9 cellular contexts compared by ENCODE assay signal in genomic region chr7:1059200-1060091, GRCh38. TPM values are rescaled to one million over a fixed set of nuclear protein-coding genes. Genes with fewer than 3 reads are reported as not detected.
A peak's percentile ranks its signal among the peaks of the same experiment; 100 is the strongest.
DNase-seq lines count a peak whose midpoint lies in the region; ATAC-seq, FAIRE-seq and TF ChIP-seq lines count a peak whose summit lies in the region.
"Had no signal": no experiment of that assay in that cellular context is flagged by ENCODE, and none has a peak within 500 bp of the region (broad histone marks: within the 10 kb centered on the region; RNA-seq: fewer than 3 reads in every experiment).

No MANE protein-coding gene starts in this region.

- H3T11ph ChIP-seq in H9 (ENCODE audit: low read length), result no peak overlapping the region

- no peaks in the 10 kb centered on the region for H3K79me1 ChIP-seq in H9 (ENCODE audit: insufficient read depth, low read depth, low read length, poor library complexity, severe bottlenecking)

- 0 out of 2 replicates have a peak, but pooled peaks cover 1% of the 10 kb centered on the region for H3K79me2 ChIP-seq in H9 (ENCODE audit: insufficient read depth, low read length)

- H2AK5ac ChIP-seq in H9 (ENCODE audit: insufficient read length, low read length), result no peak overlapping the region

- no peak overlapping the region for H4K91ac ChIP-seq in H9 (ENCODE audit: insufficient read length, low read depth, low read length)

- peak overlapping the region in 2 of 3 experiments; percentile 59 to 64; a peak in 1 of 7 replicates for H3K27ac Mint-ChIP-seq in H9

- no peaks in the 10 kb centered on the region for H3K36me3 ChIP-seq in kidney (ENCODE audit: control insufficient read depth in 1 of 2, insufficient read depth in 2 of 2, low read length in 2 of 2)

- H3K4me2 ChIP-seq in H9 (ENCODE audit: insufficient read depth, insufficient read length, low read length), result peak overlapping the region; percentile 26

- H3K4me3 ChIP-seq in kidney (ENCODE audit: low read length in 2 of 2), result no peak overlapping the region

- H3K23ac ChIP-seq in H9 (ENCODE audit: insufficient read length, low read depth, low read length), result no peak overlapping the region

- H3K27me3 ChIP-seq in H9 (ENCODE audit: insufficient read depth, low read length), result no peaks in the 10 kb centered on the region

- intact Hi-C loops in kidney (cut with DNase I), result loop anchor here (5.0 kb wide), 1 partner anchor 67 kb away; no protein-coding TSS in a partner anchor

- FAIRE-seq in kidney (lab: Jason Lieb, UNC), result no peak

- no peak overlapping the region for H2BK15ac ChIP-seq in H9 (ENCODE audit: low read depth, low read length)

- H4K20me1 ChIP-seq in H9 (ENCODE audit: control insufficient read depth, insufficient read depth, insufficient read length), result no peaks in the 10 kb centered on the region

- H3K36me3 Mint-ChIP-seq in H9 (ENCODE audit: insufficient read depth in 1 of 3, low read depth in 3 of 3), result peaks cover 0 to 4% (median 2%) of the 10 kb centered on the region in 3 experiments; a peak in 2 of 7 replicates

- peaks cover 12 to 21% of the 10 kb centered on the region in 2 experiments for H3K4me1 Mint-ChIP-seq in H9

- H3K9ac ChIP-seq in H9 (ENCODE audit: extremely low read depth, insufficient read length, low read length), result no peak overlapping the region
- H3K9ac ChIP-seq in kidney (ENCODE audit: low read length in 2 of 2), result no peak overlapping the region

- no peak overlapping the region for H4K5ac ChIP-seq in H9 (ENCODE audit: insufficient read length, low read depth, low read length)

- in situ Hi-C loops in GM13976 (cut with MboI; ENCODE audit: low sequenced_read_pairs, unreplicated experiment), result no loop called here

- H2BK12ac ChIP-seq in H9 (ENCODE audit: insufficient read length, low read depth, low read length), result no peak overlapping the region

- no peak overlapping the region for H4K8ac ChIP-seq in H9 (replicated peaks; ENCODE audit: insufficient read length, low read depth, low read length)

- no peak overlapping the region for H2BK5ac ChIP-seq in H9 (ENCODE audit: insufficient read length, low read length)

- H3K27ac ChIP-seq in H9 (ENCODE audit: insufficient read length, low read depth, low read length) (no peak overlapping the region), kidney (ENCODE audit: low read depth in 2 of 2, low read length in 2 of 2) (peak overlapping the region in 1 of 2 donors; percentile 63)

- no peaks in the 10 kb centered on the region for H3K9me3 Mint-ChIP-seq in H9

- H3K56ac ChIP-seq in H9 (ENCODE audit: insufficient read length, low read depth, low read length), result no peak overlapping the region

- TF ChIP-seq CTCF in H9 (conservative IDR thresholded peaks at IDR 0.05) (no peak), kidney (IDR thresholded peaks at IDR 0.05; ENCODE audit: borderline replicate concordance, extremely low read depth, insufficient read depth) (no peak), GM13976 (IDR thresholded peaks at IDR 0.05; ENCODE audit: borderline replicate concordance, control extremely low read depth, extremely low read depth, insufficient read depth, missing control alignments) (no peak)

- no peaks in the 10 kb centered on the region for H3K4me1 ChIP-seq in H9 (ENCODE audit: insufficient read depth, low read length)
- peaks cover 11 to 24% of the 10 kb centered on the region in 2 donors for H3K4me1 ChIP-seq in kidney (ENCODE audit: control insufficient read depth in 1 of 2, insufficient read depth in 1 of 2, low read depth in 1 of 2, low read length in 2 of 2)

- H3K23me2 ChIP-seq in H9 (ENCODE audit: insufficient read length, low read depth, low read length, poor library complexity, severe bottlenecking), result no peaks in the 10 kb centered on the region

- DNase-seq in A172 (ENCODE audit: low spot score), result peak; percentile 28
- DNase-seq in H9, result peak; percentile 98
- peak; percentile 69 for DNase-seq in astrocyte of the hippocampus (ENCODE audit: low read depth, low spot score)
- peak; percentile 83 for DNase-seq in kidney
- no peak for DNase-seq in RPMI8226
- DNase-seq in GM13976 (ENCODE audit: low spot score), result no peak
- DNase-seq in SHP77 treated with DMSO at 0.1 percent for 48 hours (lab: John Stamatoyannopoulos, UW), result no peak
- DNase-seq: NCI-H748 treated with DMSO at 0.1 percent for 48 hours had no signal

- no peak for ATAC-seq in HG03139 (IDR thresholded peaks at IDR 0.05; ENCODE audit: unreplicated experiment)

- H2BK120ac ChIP-seq in H9 (ENCODE audit: low read depth, low read length, poor library complexity, severe bottlenecking), result no peak overlapping the region

- no peak overlapping the region for H3K14ac ChIP-seq in H9 (ENCODE audit: insufficient read depth, low read length)

- H3K9me3 ChIP-seq in H9 (ENCODE audit: control insufficient read depth, low read depth, low read length) (no peaks in the 10 kb centered on the region), kidney (ENCODE audit: control insufficient read depth in 1 of 2, low read length in 2 of 2) (no peaks in the 10 kb centered on the region)

- no peak overlapping the region for H3K18ac ChIP-seq in H9 (ENCODE audit: insufficient read length, low read depth, low read length)

- no CpG with 5 or more reads among the region's 55 CpGs for WGBS in H9 (ENCODE audit: extremely low coverage, insufficient read length, low lambda C conversion rate)

- H3K27me3 Mint-ChIP-seq in H9 (ENCODE audit: low read depth), result no peaks in the 10 kb centered on the region; the same call in 1 of the 2 replicates

- H3K4ac ChIP-seq in H9 (ENCODE audit: low read depth, low read length), result no peak overlapping the region

- H2AFZ ChIP-seq in H9 (ENCODE audit: low read length), result no peak overlapping the region

- H2BK20ac ChIP-seq in H9 (ENCODE audit: low read depth, low read length, poor library complexity, severe bottlenecking), result no peak overlapping the region

- H3K4me3 Mint-ChIP-seq in H9, result peak overlapping the region; percentile 53 to 71

RNA-seq across cellular contexts. Expression of gene GPR146, which starts 15.1 kb away (rescaled TPM):
- total RNA-seq in A172 (2014; rRNA removed; shearing (Covaris generic)), result 1.1 and 1.6 TPM in 2 replicates
- total RNA-seq in H9 (2021) (1.4 and 1.6 TPM in 2 replicates), kidney (10.3 TPM)
- polyA plus RNA-seq in kidney (ENCODE audit: insufficient read depth, low read depth, low replicate concordance), result 7.6 TPM

RNA-seq across cellular contexts. Expression of gene GPER1, which starts 28.5 kb away (rescaled TPM):
- total RNA-seq in A172 (2014; rRNA removed; shearing (Covaris generic)), result 7.3 and 12.1 TPM in 2 replicates
- total RNA-seq in H9 (2021) (0.22 TPM in 1 of 2 replicates, not detected in the other), kidney (5.2 TPM)
- polyA plus RNA-seq in kidney (ENCODE audit: insufficient read depth, low read depth, low replicate concordance), result 4.8 TPM

Comparison
In these comparisons a context has a peak if more than half of its experiments do, and no peak if none do; other contexts are left out.
1. DNase-seq: peak in A172 (single experiment), H9 (single experiment), astrocyte of the hippocampus (single experiment) and kidney (single experiment); none in RPMI8226 (single experiment), GM13976 (single experiment) and SHP77 treated with DMSO at 0.1 percent for 48 hours (single experiment).